ENCODE assay signal across 23 cellular contexts in the genomic region with DNA sequence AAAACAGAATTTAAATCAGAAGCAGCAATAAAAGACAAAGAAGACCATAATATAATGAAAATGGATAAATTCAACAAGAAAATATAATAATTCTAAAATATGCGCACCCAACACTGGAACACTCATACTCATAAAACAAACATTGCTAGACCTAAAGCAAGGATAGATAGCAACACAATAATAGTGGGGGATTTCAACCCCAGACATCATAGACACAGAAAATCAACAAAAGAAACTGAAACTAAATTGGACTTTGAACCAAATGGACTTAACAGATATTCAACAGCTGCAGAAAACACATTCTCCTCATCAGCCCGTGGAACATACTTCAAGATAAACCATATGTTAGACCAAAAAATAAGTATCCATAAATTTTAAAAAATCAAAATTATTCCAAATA.
"Had no signal": no experiment of that assay in that cellular context is flagged by ENCODE, and none has a peak within 500 bp of the region (broad histone marks: within the 10 kb centered on the region; RNA-seq: fewer than 3 reads in every experiment).

No MANE protein-coding gene starts in this region.

- H3K27ac Mint-ChIP-seq: activated B cell treated with CpG ODN at 0.5 μM for 24 hours; activated CD4-positive, alpha-beta T cell treated with anti-CD3 and anti-CD28 coated beads for 36 hours; activated naive CD4-positive, alpha-beta T cell treated with anti-CD3 and anti-CD28 coated beads for 36 hours; activated naive CD8-positive, alpha-beta T cell treated with anti-CD3 and anti-CD28 coated beads, Interleukin-2, amount 10 ng/mL, durations not matched to agents 7 days and 5 days; memory B cell; nephron progenitor cell; stimulated activated effector memory CD8-positive, alpha-beta T cell treated with anti-CD3 and anti-CD28 coated beads, Interleukin-12 subunit alpha, Interleukin-12 subunit beta, amount 100 ng/mL, for 72 hours; stimulated activated naive CD8-positive, alpha-beta T cell treated with anti-CD3 and anti-CD28 coated beads, Interleukin-15, amount 100 ng/mL, for 72 hours had no signal

- H3K4me3 Mint-ChIP-seq: activated B cell treated with CpG ODN at 0.5 μM for 24 hours; activated CD4-positive, alpha-beta T cell treated with anti-CD3 and anti-CD28 coated beads for 36 hours; activated naive CD4-positive, alpha-beta T cell treated with anti-CD3 and anti-CD28 coated beads for 36 hours; activated naive CD8-positive, alpha-beta T cell treated with anti-CD3 and anti-CD28 coated beads, Interleukin-2, amount 10 ng/mL, durations not matched to agents 7 days and 5 days; memory B cell; nephron progenitor cell; stimulated activated effector memory CD8-positive, alpha-beta T cell treated with anti-CD3 and anti-CD28 coated beads, Interleukin-12 subunit alpha, Interleukin-12 subunit beta, amount 100 ng/mL, for 72 hours; stimulated activated naive CD8-positive, alpha-beta T cell treated with anti-CD3 and anti-CD28 coated beads, Interleukin-15, amount 100 ng/mL, for 72 hours had no signal

- H3K36me3 Mint-ChIP-seq: activated naive CD8-positive, alpha-beta T cell treated with anti-CD3 and anti-CD28 coated beads, Interleukin-2, amount 10 ng/mL, durations not matched to agents 7 days and 5 days; memory B cell; stimulated activated effector memory CD8-positive, alpha-beta T cell treated with anti-CD3 and anti-CD28 coated beads, Interleukin-12 subunit alpha, Interleukin-12 subunit beta, amount 100 ng/mL, for 72 hours had no signal

- H3K4me1 Mint-ChIP-seq: activated B cell treated with CpG ODN at 0.5 μM for 24 hours; activated CD4-positive, alpha-beta T cell treated with anti-CD3 and anti-CD28 coated beads for 36 hours; activated naive CD8-positive, alpha-beta T cell treated with anti-CD3 and anti-CD28 coated beads, Interleukin-2, amount 10 ng/mL, durations not matched to agents 7 days and 5 days; memory B cell; nephron progenitor cell; stimulated activated effector memory CD8-positive, alpha-beta T cell treated with anti-CD3 and anti-CD28 coated beads, Interleukin-12 subunit alpha, Interleukin-12 subunit beta, amount 100 ng/mL, for 72 hours; stimulated activated naive CD8-positive, alpha-beta T cell treated with anti-CD3 and anti-CD28 coated beads, Interleukin-15, amount 100 ng/mL, for 72 hours had no signal

- H3K4me3 ChIP-seq: coronary artery, esophagus muscularis mucosa, transverse colon had no signal

- H3K4me1 ChIP-seq: esophagus muscularis mucosa, transverse colon had no signal

- H3K27ac ChIP-seq: coronary artery, esophagus muscularis mucosa, transverse colon had no signal

- ATAC-seq: activated CD4-positive, alpha-beta T cell treated with anti-CD3 and anti-CD28 coated beads for 36 hours; left ventricle myocardium superior; sciatic nerve; stimulated activated effector memory CD8-positive, alpha-beta T cell treated with anti-CD3 and anti-CD28 coated beads, Interleukin-12 subunit alpha, Interleukin-12 subunit beta, amount 100 ng/mL, for 72 hours; stimulated activated naive CD8-positive, alpha-beta T cell treated with anti-CD3 and anti-CD28 coated beads, Interleukin-15, amount 100 ng/mL, for 72 hours had no signal

- H3K36me3 ChIP-seq: esophagus muscularis mucosa, transverse colon had no signal

- H3K27me3 ChIP-seq: esophagus muscularis mucosa, transverse colon had no signal

- H3K27me3 Mint-ChIP-seq: activated B cell treated with CpG ODN at 0.5 μM for 24 hours; activated CD4-positive, alpha-beta T cell treated with anti-CD3 and anti-CD28 coated beads for 36 hours; activated naive CD8-positive, alpha-beta T cell treated with anti-CD3 and anti-CD28 coated beads, Interleukin-2, amount 10 ng/mL, durations not matched to agents 7 days and 5 days; memory B cell; stimulated activated naive CD8-positive, alpha-beta T cell treated with anti-CD3 and anti-CD28 coated beads, Interleukin-15, amount 100 ng/mL, for 72 hours had no signal

- DNase-seq: activated B cell treated with CpG ODN at 0.5 μM for 24 hours; activated CD4-positive, alpha-beta T cell treated with anti-CD3 and anti-CD28 coated beads for 36 hours; activated CD4-positive, alpha-beta T cell treated with anti-CD3 and anti-CD28 coated beads, Interleukin-2, amount 50 U/mL, for 48 hours; activated CD8-positive, alpha-beta memory T cell treated with anti-CD3 and anti-CD28 coated beads, Interleukin-2, amount 50 U/mL, for 48 hours; activated naive CD4-positive, alpha-beta T cell treated with anti-CD3 and anti-CD28 coated beads for 36 hours; activated naive CD8-positive, alpha-beta T cell treated with anti-CD3 and anti-CD28 coated beads, Interleukin-2, amount 10 ng/mL, durations not matched to agents 7 days and 5 days; activated T-cell treated with anti-CD3 and anti-CD28 coated beads, Interleukin-2, amount 50 U/mL, for 48 hours; cerebellar nuclear complex; glutamatergic neuron; hippocampal formation; left ventricle myocardium superior; nephron progenitor cell; posterior cingulate gyrus; small intestine; stimulated activated CD4-positive, alpha-beta T cell treated with anti-CD3 and anti-CD28 coated beads, Interleukin-2, amount 100 ng/mL, for 24 hours; stimulated activated naive CD8-positive, alpha-beta T cell treated with anti-CD3 and anti-CD28 coated beads, Interleukin-15, amount 100 ng/mL, for 72 hours; T-helper 9 cell; transverse colon had no signal

- H3K9me3 ChIP-seq: esophagus muscularis mucosa, transverse colon had no signal
